1 cellular context compared by ENCODE assay signal in the genomic region with DNA sequence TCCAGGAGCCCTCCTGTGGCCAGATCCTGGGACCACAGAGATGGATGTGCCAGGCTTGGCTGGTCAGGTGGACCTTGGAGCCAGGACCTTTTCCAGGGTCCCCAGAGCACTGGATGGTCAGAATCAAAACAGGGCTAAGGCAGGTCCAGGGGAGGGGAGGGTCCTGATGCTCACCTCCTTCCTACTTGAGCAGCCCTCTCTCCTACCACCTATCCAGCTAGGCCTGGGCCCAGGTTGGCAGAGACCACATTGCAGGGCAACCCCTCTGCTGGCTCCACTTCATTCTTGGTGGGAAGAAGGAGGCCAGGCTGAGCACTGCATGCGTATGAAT.
TF ChIP-seq lines count a peak whose summit lies in the region.

No MANE protein-coding gene starts in this region.

TF ChIP-seq in H1, 55 proteins besides CTCF, POLR2A, EP300 and RAD21:
- no peak for TF ChIP-seq MAFK (IDR thresholded peaks at IDR 0.05; ENCODE audit: low read depth, low read length)
- TF ChIP-seq SP4 (IDR thresholded peaks at IDR 0.05; ENCODE audit: low read length): no peak
- no peak for TF ChIP-seq HDAC2 (IDR thresholded peaks at IDR 0.05; ENCODE audit: borderline replicate concordance in 1 of 2, low read depth in 2 of 2, low read length in 2 of 2)
- TF ChIP-seq GABPA (IDR thresholded peaks at IDR 0.05; ENCODE audit: borderline replicate concordance, insufficient read depth, low read length): no peak
- TF ChIP-seq, protein P1, sequence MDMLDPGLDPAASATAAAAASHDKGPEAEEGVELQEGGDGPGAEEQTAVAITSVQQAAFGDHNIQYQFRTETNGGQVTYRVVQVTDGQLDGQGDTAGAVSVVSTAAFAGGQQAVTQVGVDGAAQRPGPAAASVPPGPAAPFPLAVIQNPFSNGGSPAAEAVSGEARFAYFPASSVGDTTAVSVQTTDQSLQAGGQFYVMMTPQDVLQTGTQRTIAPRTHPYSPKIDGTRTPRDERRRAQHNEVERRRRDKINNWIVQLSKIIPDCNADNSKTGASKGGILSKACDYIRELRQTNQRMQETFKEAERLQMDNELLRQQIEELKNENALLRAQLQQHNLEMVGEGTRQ (IDR thresholded peaks at IDR 0.05; ENCODE audit: low read length): no peak
- no peak for TF ChIP-seq TEAD4 (IDR thresholded peaks at IDR 0.05; ENCODE audit: low read depth, low read length)
- TF ChIP-seq YY1 (IDR thresholded peaks at IDR 0.05; ENCODE audit: low read depth, low read length): no peak
- TF ChIP-seq POU5F1 (IDR thresholded peaks at IDR 0.05; ENCODE audit: low read depth, low read length): no peak
- TF ChIP-seq SP2 (IDR thresholded peaks at IDR 0.05; ENCODE audit: low read length): no peak
- TF ChIP-seq JUN (IDR thresholded peaks at IDR 0.05; ENCODE audit: low read depth, low read length): no peak
- no peak for TF ChIP-seq BRCA1 (IDR thresholded peaks at IDR 0.05; ENCODE audit: low read depth, low read length)
- no peak for TF ChIP-seq TAF7 (optimal IDR thresholded peaks at IDR 0.05; ENCODE audit: borderline replicate concordance, low read depth, low read length)
- no peak for TF ChIP-seq SUZ12 (IDR thresholded peaks at IDR 0.05; ENCODE audit: low read length)
TF ChIP-seq in H1: peak in this region for 0.
